Comparison of ENCODE assay signal across 29 cellular contexts in the genomic region with DNA sequence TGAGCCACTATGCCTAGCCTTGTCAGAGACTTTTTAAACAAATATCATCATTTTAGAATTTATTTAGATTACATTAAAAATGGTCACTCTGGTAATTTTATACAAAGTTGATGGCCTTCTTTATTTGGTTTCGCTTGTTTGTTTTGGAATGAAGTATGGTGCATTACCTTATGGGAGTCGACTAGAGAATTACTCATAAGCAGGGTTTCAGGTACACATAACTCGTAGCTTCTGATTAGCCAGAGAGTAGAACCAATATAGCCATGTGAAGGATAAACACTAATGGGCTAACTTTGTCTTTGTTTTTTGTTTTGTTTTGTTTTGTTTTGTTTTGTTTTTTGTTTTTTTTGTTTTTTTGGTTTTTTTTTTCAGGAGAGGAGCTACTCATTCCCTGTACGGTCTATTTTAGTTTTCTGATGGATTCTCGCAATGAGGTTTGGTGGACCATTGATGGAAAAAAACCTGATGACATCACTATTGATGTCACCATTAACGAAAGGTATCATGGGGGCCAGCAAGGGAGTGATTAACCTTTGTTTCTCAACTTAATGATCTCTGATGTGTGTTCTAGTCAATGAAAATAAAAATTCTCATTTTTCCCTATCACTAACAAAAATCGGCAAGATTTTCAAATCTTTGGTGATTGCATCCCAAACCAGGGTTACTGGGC.
DNase-seq lines count a peak whose midpoint lies in the region; ATAC-seq, FAIRE-seq and TF ChIP-seq lines count a peak whose summit lies in the region.
"Had no signal": no experiment of that assay in that cellular context is flagged by ENCODE, and none has a peak within 500 bp of the region (broad histone marks: within the 10 kb centered on the region; RNA-seq: fewer than 3 reads in every experiment).

No MANE protein-coding gene starts in this region.

- CTCF ChIA-PET in HEK293 (lab: Yijun Ruan, JAX) = interaction anchor here (0.6 to 1.1 kb wide), 3 partner anchors 8 to 1338 kb away, joined by 3 to 4 read pairs (median 3); no protein-coding TSS in a partner anchor
- CTCF ChIA-PET in HepG2 (lab: Yijun Ruan, JAX; ENCODE audit: low intra/inter-chr PET ratio, low total read pairs) = no interaction called here

- peaks cover 2% of the 10 kb centered on the region for H3K4me1 Mint-ChIP-seq in activated T-helper 17 cell treated with anti-CD3 and anti-CD28 coated beads, Interleukin-2, amount 50 U/mL, for 72 hours
- peaks cover 9 to 13% of the 10 kb centered on the region in 2 donors for H3K4me1 Mint-ChIP-seq in natural killer cell treated with Interleukin-12 subunit alpha and Interleukin-12 subunit beta and Interleukin-15 and Interleukin-18, amount 100 ng/mL, for 72 hours (ENCODE audit: low read depth in 2 of 2)

- H3K4me1 ChIP-seq in HEK293 (ENCODE audit: control insufficient read depth, insufficient read depth, low read length) (no peaks in the 10 kb centered on the region), HepG2 (ENCODE audit: insufficient read depth, low read length) (no peaks in the 10 kb centered on the region)
- H3K4me1 ChIP-seq: BE2C, BLaER1 had no signal

- no peak for TF ChIP-seq RAD21 in HepG2 (CRISPR knock-in tag; IDR thresholded peaks at IDR 0.05)

- DNase-seq in LNCaP clone FGC (ENCODE audit: low read depth) (peak; percentile 21), HepG2 (ENCODE audit: low spot score) (no peak), NCI-H69 (lab: John Stamatoyannopoulos, UW) (no peak), cortex of kidney (lab: John Stamatoyannopoulos, UW) (no peak)
- DNase-seq in natural killer cell treated with Interleukin-12 subunit alpha and Interleukin-12 subunit beta and Interleukin-15 and Interleukin-18, amount 100 ng/mL, for 72 hours (ENCODE audit: low spot score) = no peak
- DNase-seq: 8988T; ACHN; BE2C; C1 segment of cervical spinal cord; CD4-positive, alpha-beta memory T cell; CD4-positive, CD25-positive, alpha-beta regulatory T cell; CD8-positive, alpha-beta memory T cell; COR-L47; DMS 273 treated with DMSO at 0.1 percent for 48 hours; DMS153; DMS53; DMS79; DND-41; EL; GDM1 had no signal

- H3K36me3 ChIP-seq in HEK293 (ENCODE audit: control insufficient read depth in 2 of 2, insufficient read depth in 1 of 2, low read length in 2 of 2) = no peaks in the 10 kb centered on the region
- peaks cover 4 to 50% of the 10 kb centered on the region in 2 experiments; a peak in 3 of 5 replicates for H3K36me3 ChIP-seq in HepG2 (replicated peaks in 1 of 2; ENCODE audit: control insufficient read depth in 1 of 2, insufficient read depth in 2 of 2, low read length in 2 of 2)
- H3K36me3 ChIP-seq: BE2C, BLaER1 had no signal

- H3K9ac ChIP-seq in HepG2 (ENCODE audit: insufficient read depth, low read depth, low read length) = no peak overlapping the region
- H3K9ac ChIP-seq: BLaER1 had no signal

- in situ Hi-C loops in HepG2 (cut with HindIII; ENCODE audit: extremely low pct_ligation_motif_present, low pct_unique_long_range_greater_than_20kb) = no loop called here

- POLR2A ChIA-PET in HEK293 (lab: Yijun Ruan, JAX) (no interaction called here), HepG2 (lab: Yijun Ruan, JAX) (no interaction called here)

- no peak overlapping the region for H3K27ac ChIP-seq in HEK293 (ENCODE audit: extremely low read depth, low read depth, low read length)
- H3K27ac ChIP-seq in HepG2 (ENCODE audit: extremely low read length, insufficient read depth, low read length) = no peak overlapping the region
- H3K27ac ChIP-seq: BLaER1 had no signal

- intact Hi-C loops in HepG2 (cut with micrococcal nuclease; ENCODE audit: unreplicated experiment) = no loop called here

- H3K79me2 ChIP-seq in HepG2 (ENCODE audit: insufficient read depth, low read length) = no peaks in the 10 kb centered on the region

- H2AFZ ChIP-seq in HepG2 (ENCODE audit: low read length) = no peak overlapping the region

- no peaks in the 10 kb centered on the region for H4K20me1 ChIP-seq in HepG2 (ENCODE audit: insufficient read depth, low read length)
- H4K20me1 ChIP-seq: BLaER1 had no signal

- H3K4me2 ChIP-seq in HepG2 (ENCODE audit: low read depth, low read length) = no peak overlapping the region
- H3K4me2 ChIP-seq: BLaER1 had no signal

- WGBS in HepG2 (ENCODE audit: low lambda C conversion rate) = 91% methylated on average over 7 of the region's 7 CpGs

- no peak overlapping the region for H3K4me3 ChIP-seq in HEK293 (ENCODE audit: low read depth, low read length)
- no peak overlapping the region for H3K4me3 ChIP-seq in LNCaP clone FGC (ENCODE audit: low read depth, low read length)
- no peak overlapping the region for H3K4me3 ChIP-seq in HepG2 (replicated peaks in 1 of 3; ENCODE audit: insufficient read depth in 1 of 3, low read depth in 2 of 3, low read length in 3 of 3)
- H3K4me3 ChIP-seq: BLaER1, GM12878 had no signal

- no TSS peak for BruUV-seq in HepG2 (replicated peaks; lab: Mats Ljungman, UMichigan)

- peaks cover 48% of the 10 kb centered on the region for H3K36me3 Mint-ChIP-seq in activated T-helper 17 cell treated with anti-CD3 and anti-CD28 coated beads, Interleukin-2, amount 50 U/mL, for 72 hours (ENCODE audit: low read depth)
- peaks cover 15% of the 10 kb centered on the region for H3K36me3 Mint-ChIP-seq in natural killer cell treated with Interleukin-12 subunit alpha and Interleukin-12 subunit beta and Interleukin-15 and Interleukin-18, amount 100 ng/mL, for 72 hours

- TF ChIP-seq CTCF in HEK293 (tag by site-specific recombination; IDR thresholded peaks at IDR 0.05) (no peak), LNCaP clone FGC (IDR thresholded peaks at IDR 0.05; ENCODE audit: control insufficient read depth, extremely low read depth, insufficient read depth) (no peak), HepG2 (CRISPR knock-in tag; IDR thresholded peaks at IDR 0.05) (no peak)

- TF ChIP-seq POLR2A in HepG2 (IDR thresholded peaks at IDR 0.05; ENCODE audit: insufficient read depth in 1 of 2, low read depth in 2 of 2, low read length in 2 of 2) = no peak

- no peak overlapping the region for H3K4me3 Mint-ChIP-seq in activated T-helper 17 cell treated with anti-CD3 and anti-CD28 coated beads, Interleukin-2, amount 50 U/mL, for 72 hours
- no peak overlapping the region for H3K4me3 Mint-ChIP-seq in natural killer cell treated with Interleukin-12 subunit alpha and Interleukin-12 subunit beta and Interleukin-15 and Interleukin-18, amount 100 ng/mL, for 72 hours
- H3K4me3 Mint-ChIP-seq: CD14-positive monocyte; CD4-positive, alpha-beta memory T cell; CD4-positive, CD25-positive, alpha-beta regulatory T cell; CD8-positive, alpha-beta memory T cell had no signal

- no peaks in the 10 kb centered on the region for H3K9me3 Mint-ChIP-seq in activated T-helper 17 cell treated with anti-CD3 and anti-CD28 coated beads, Interleukin-2, amount 50 U/mL, for 72 hours
- H3K9me3 Mint-ChIP-seq in natural killer cell treated with Interleukin-12 subunit alpha and Interleukin-12 subunit beta and Interleukin-15 and Interleukin-18, amount 100 ng/mL, for 72 hours = no peaks in the 10 kb centered on the region
- H3K9me3 Mint-ChIP-seq: CD14-positive monocyte; CD4-positive, alpha-beta memory T cell; CD8-positive, alpha-beta memory T cell had no signal

- H3K27ac Mint-ChIP-seq in activated T-helper 17 cell treated with anti-CD3 and anti-CD28 coated beads, Interleukin-2, amount 50 U/mL, for 72 hours = no peak overlapping the region
- H3K27ac Mint-ChIP-seq in natural killer cell treated with Interleukin-12 subunit alpha and Interleukin-12 subunit beta and Interleukin-15 and Interleukin-18, amount 100 ng/mL, for 72 hours = no peak overlapping the region
- H3K27ac Mint-ChIP-seq: CD4-positive, alpha-beta memory T cell; CD4-positive, CD25-positive, alpha-beta regulatory T cell had no signal

- ATAC-seq in activated T-helper 17 cell treated with anti-CD3 and anti-CD28 coated beads, Interleukin-2, amount 50 U/mL, for 72 hours (replicated peaks) = peak; percentile 35
- ATAC-seq in HepG2 = no peak
- no peak for ATAC-seq in natural killer cell treated with Interleukin-12 subunit alpha and Interleukin-12 subunit beta and Interleukin-15 and Interleukin-18, amount 100 ng/mL, for 72 hours
- ATAC-seq in GM19035 (IDR thresholded peaks at IDR 0.05; ENCODE audit: unreplicated experiment) = no peak
- ATAC-seq: GM12878 had no signal

- FAIRE-seq in HepG2 (lab: Jason Lieb, UNC) = no peak
- FAIRE-seq: A204.1, GM12878, GM18507, GM19239 had no signal

- no peak for TF ChIP-seq EP300 in HepG2 (IDR thresholded peaks at IDR 0.05; ENCODE audit: low read depth in 2 of 2, low read length in 2 of 2)
- no peak for TF ChIP-seq EP300 in HepG2 (CRISPR knock-in tag; IDR thresholded peaks at IDR 0.05; ENCODE audit: borderline replicate concordance)

- H3K27me3 Mint-ChIP-seq in activated T-helper 17 cell treated with anti-CD3 and anti-CD28 coated beads, Interleukin-2, amount 50 U/mL, for 72 hours = no peaks in the 10 kb centered on the region
- H3K27me3 Mint-ChIP-seq in natural killer cell treated with Interleukin-12 subunit alpha and Interleukin-12 subunit beta and Interleukin-15 and Interleukin-18, amount 100 ng/mL, for 72 hours = no peaks in the 10 kb centered on the region
- H3K27me3 Mint-ChIP-seq: CD4-positive, alpha-beta memory T cell; CD4-positive, CD25-positive, alpha-beta regulatory T cell; CD8-positive, alpha-beta memory T cell had no signal

- no peaks in the 10 kb centered on the region for H3K9me3 ChIP-seq in HEK293 (ENCODE audit: control insufficient read depth, insufficient read depth, low read depth, low read length)
- no peaks in the 10 kb centered on the region for H3K9me3 ChIP-seq in HepG2 (ENCODE audit: low read length)
- H3K9me3 ChIP-seq: BE2C, BLaER1 had no signal

- H3K27me3 ChIP-seq in HepG2 (ENCODE audit: control insufficient read depth in 1 of 2, insufficient read depth in 2 of 2, low read length in 2 of 2) = no peaks in the 10 kb centered on the region; a peak in 1 of 5 replicates
- H3K27me3 ChIP-seq: BE2C, BLaER1 had no signal

TF ChIP-seq in HepG2, 621 proteins besides CTCF, POLR2A, EP300 and RAD21 (continues in another document):
- TF ChIP-seq, protein P1, sequence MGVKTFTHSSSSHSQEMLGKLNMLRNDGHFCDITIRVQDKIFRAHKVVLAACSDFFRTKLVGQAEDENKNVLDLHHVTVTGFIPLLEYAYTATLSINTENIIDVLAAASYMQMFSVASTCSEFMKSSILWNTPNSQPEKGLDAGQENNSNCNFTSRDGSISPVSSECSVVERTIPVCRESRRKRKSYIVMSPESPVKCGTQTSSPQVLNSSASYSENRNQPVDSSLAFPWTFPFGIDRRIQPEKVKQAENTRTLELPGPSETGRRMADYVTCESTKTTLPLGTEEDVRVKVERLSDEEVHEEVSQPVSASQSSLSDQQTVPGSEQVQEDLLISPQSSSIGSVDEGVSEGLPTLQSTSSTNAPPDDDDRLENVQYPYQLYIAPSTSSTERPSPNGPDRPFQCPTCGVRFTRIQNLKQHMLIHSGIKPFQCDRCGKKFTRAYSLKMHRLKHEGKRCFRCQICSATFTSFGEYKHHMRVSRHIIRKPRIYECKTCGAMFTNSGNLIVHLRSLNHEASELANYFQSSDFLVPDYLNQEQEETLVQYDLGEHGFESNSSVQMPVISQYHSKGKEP (CRISPR knock-in tag; IDR thresholded peaks at IDR 0.05) = no peak
- TF ChIP-seq NCOA5 (CRISPR knock-in tag; IDR thresholded peaks at IDR 0.05) = no peak
- TF ChIP-seq CREB1 (IDR thresholded peaks at IDR 0.05) = peak; percentile 73
- no peak for TF ChIP-seq CREB1 (CRISPR knock-in tag; IDR thresholded peaks at IDR 0.05)
- no peak for TF ChIP-seq NFRKB (IDR thresholded peaks at IDR 0.05)
- TF ChIP-seq ATF7 (IDR thresholded peaks at IDR 0.05) = peak; percentile 83
- no peak for TF ChIP-seq ATF7 (CRISPR knock-in tag; IDR thresholded peaks at IDR 0.05)
